Comparison of ENCODE assay signal across 20 cellular contexts in genomic region chr9:91160181-91160580, GRCh38.
DNase-seq lines count a peak whose midpoint lies in the region; ATAC-seq and TF ChIP-seq lines count a peak whose summit lies in the region.
"Had no signal": no experiment of that assay in that cellular context is flagged by ENCODE, and none has a peak within 500 bp of the region (broad histone marks: within the 10 kb centered on the region; RNA-seq: fewer than 3 reads in every experiment).

No MANE protein-coding gene starts in this region.

- peak overlapping the region; percentile 18 for H3K27ac Mint-ChIP-seq in T-helper 2 cell treated with Interferon-gamma antibody and Interleukin-4, amounts not matched to agents 5 μg/mL and 100 μg/mL, for 36 hours
- H3K27ac Mint-ChIP-seq: endodermal cell had no signal

- H3K4me3 ChIP-seq in gastroesophageal sphincter (peak overlapping the region in 1 of 2 donors; percentile 27), psoas muscle (peak overlapping the region; percentile 39), upper lobe of left lung (peak overlapping the region in 1 of 4 donors; percentile 28)

- H3K36me3 ChIP-seq in gastroesophageal sphincter, result no peaks in the 10 kb centered on the region
- no peaks in the 10 kb centered on the region for H3K36me3 ChIP-seq in psoas muscle (ENCODE audit: insufficient read depth in 1 of 2, low read depth in 1 of 2)
- H3K36me3 ChIP-seq in upper lobe of left lung, result no peaks in the 10 kb centered on the region
- H3K36me3 ChIP-seq: ascending aorta had no signal

- H3K9me3 ChIP-seq in gastroesophageal sphincter (no peaks in the 10 kb centered on the region), psoas muscle (no peaks in the 10 kb centered on the region), upper lobe of left lung (no peaks in the 10 kb centered on the region)
- H3K9me3 ChIP-seq: ascending aorta had no signal

- no peak for ATAC-seq in gastroesophageal sphincter
- peak in 1 of 4 donors; percentile 15 for ATAC-seq in psoas muscle
- no peak for ATAC-seq in upper lobe of left lung (ENCODE audit: low FRiP score in 2 of 2)
- ATAC-seq: naive thymus-derived CD8-positive, alpha-beta T cell had no signal

- H3K4me3 Mint-ChIP-seq in T-helper 2 cell treated with Interferon-gamma antibody and Interleukin-4, amounts not matched to agents 5 μg/mL and 100 μg/mL, for 36 hours, result no peak overlapping the region
- H3K4me3 Mint-ChIP-seq: endodermal cell had no signal

- TF ChIP-seq POLR2A in gastroesophageal sphincter (IDR thresholded peaks at IDR 0.05) (no peak), upper lobe of left lung (IDR thresholded peaks at IDR 0.05) (no peak)

- TF ChIP-seq EP300 in gastroesophageal sphincter (IDR thresholded peaks at IDR 0.05), result no peak
- no peak for TF ChIP-seq EP300 in upper lobe of left lung (IDR thresholded peaks at IDR 0.05)

- intact Hi-C loops in psoas muscle (cut with DNase I), result loop anchor here in 1 of 2 donors (10.0 kb wide), 1 partner anchor 245 kb away; no protein-coding TSS in a partner anchor

- no peaks in the 10 kb centered on the region for H3K9me3 Mint-ChIP-seq in T-helper 2 cell treated with Interferon-gamma antibody and Interleukin-4, amounts not matched to agents 5 μg/mL and 100 μg/mL, for 36 hours
- H3K9me3 Mint-ChIP-seq: activated naive CD4-positive, alpha-beta T cell treated with anti-CD3 and anti-CD28 coated beads, Interleukin-2, amount 10 ng/mL, durations not matched to agents 7 days and 5 days; endodermal cell; naive thymus-derived CD8-positive, alpha-beta T cell had no signal

- H3K27ac ChIP-seq in gastroesophageal sphincter (peak overlapping the region in 3 of 4 donors; percentile 12 to 72 (median 24)), psoas muscle (peak overlapping the region; percentile 16), upper lobe of left lung (peak overlapping the region in 3 of 4 donors; percentile 18 to 85 (median 78))
- H3K27ac ChIP-seq: 22Rv1, ascending aorta, parathyroid adenoma had no signal

- WGBS in gastroesophageal sphincter (ENCODE audit: low coverage in 1 of 2), 2 donors, result 64% methylated on average over 4 of the region's 22 CpGs; no CpG with 5 or more reads in 1 of the 2 donors
- WGBS in psoas muscle, 3 donors, result 67 to 76% (median 72%) methylated on average over 20 to 22 of the region's 22 CpGs
- 71 to 85% methylated on average over 4 to 15 of the region's 22 CpGs for WGBS in upper lobe of left lung, 2 donors

- TF ChIP-seq CTCF in gastroesophageal sphincter (IDR thresholded peaks at IDR 0.05), result no peak
- no peak for TF ChIP-seq CTCF in psoas muscle (IDR thresholded peaks at IDR 0.05)
- TF ChIP-seq CTCF in upper lobe of left lung (IDR thresholded peaks at IDR 0.05), result no peak

- H3K4me1 ChIP-seq in gastroesophageal sphincter (peaks cover 0 to 13% (median 5%) of the 10 kb centered on the region in 3 donors), psoas muscle (peaks cover 19% of the 10 kb centered on the region), upper lobe of left lung (peaks cover 12 to 51% (median 29%) of the 10 kb centered on the region in 4 donors)
- H3K4me1 ChIP-seq: parathyroid adenoma had no signal

- DNase-seq in T-helper 2 cell treated with Interferon-gamma antibody and Interleukin-4, amounts not matched to agents 5 μg/mL and 100 μg/mL, for 36 hours (ENCODE audit: low spot score), result no peak
- DNase-seq in T-helper 2 cell (no peak), psoas muscle (no peak), upper lobe of left lung (no peak), mesenteric fat pad (ENCODE audit: low spot score) (no peak), NCI-H2081 (lab: John Stamatoyannopoulos, UW) (no peak)
- no peak for DNase-seq in stimulated activated CD4-positive, alpha-beta T cell treated with anti-CD3 and anti-CD28 coated beads, Interleukin-1b, Interleukin-23, amount 100 ng/mL, for 48 hours
- DNase-seq: activated naive CD4-positive, alpha-beta T cell treated with anti-CD3 and anti-CD28 coated beads, Interleukin-2, amount 10 ng/mL, durations not matched to agents 7 days and 5 days; hippocampal formation; Kasumi-1; NCI-H1048; NCI-H2029 treated with DMSO at 0.1 percent for 48 hours; stimulated activated CD4-positive, alpha-beta T cell treated with anti-CD3 and anti-CD28 coated beads, Interleukin-4, amount 100 ng/mL, for 1 hour had no signal

- peaks cover 32% of the 10 kb centered on the region for H3K36me3 Mint-ChIP-seq in T-helper 2 cell treated with Interferon-gamma antibody and Interleukin-4, amounts not matched to agents 5 μg/mL and 100 μg/mL, for 36 hours (ENCODE audit: low read depth)
- H3K36me3 Mint-ChIP-seq: naive thymus-derived CD8-positive, alpha-beta T cell had no signal

- H3K27me3 ChIP-seq in gastroesophageal sphincter, result no peaks in the 10 kb centered on the region
- H3K27me3 ChIP-seq in psoas muscle (ENCODE audit: insufficient read depth in 3 of 3, low read length in 2 of 3), result no peaks in the 10 kb centered on the region
- H3K27me3 ChIP-seq in upper lobe of left lung, result no peaks in the 10 kb centered on the region
- H3K27me3 ChIP-seq: ascending aorta had no signal

- no peaks in the 10 kb centered on the region for H3K27me3 Mint-ChIP-seq in T-helper 2 cell treated with Interferon-gamma antibody and Interleukin-4, amounts not matched to agents 5 μg/mL and 100 μg/mL, for 36 hours (ENCODE audit: low read depth)
- H3K27me3 Mint-ChIP-seq: activated CD4-positive, alpha-beta T cell treated with anti-CD3 and anti-CD28 coated beads, Interleukin-2, amount 10 ng/mL, durations not matched to agents 24 days and 14 days; naive thymus-derived CD8-positive, alpha-beta T cell had no signal

- peaks cover 83% of the 10 kb centered on the region for H3K4me1 Mint-ChIP-seq in T-helper 2 cell treated with Interferon-gamma antibody and Interleukin-4, amounts not matched to agents 5 μg/mL and 100 μg/mL, for 36 hours (ENCODE audit: low read depth)

Comparison
In these comparisons a context has a peak if more than half of its experiments do, and no peak if none do; other contexts are left out.
1. H3K27ac ChIP-seq: peak in every context shown above with its lines; median percentile 78 in upper lobe of left lung; 24 in gastroesophageal sphincter; 16 in psoas muscle.